ENCODE assay signal across 13 cellular contexts in the genomic region with DNA sequence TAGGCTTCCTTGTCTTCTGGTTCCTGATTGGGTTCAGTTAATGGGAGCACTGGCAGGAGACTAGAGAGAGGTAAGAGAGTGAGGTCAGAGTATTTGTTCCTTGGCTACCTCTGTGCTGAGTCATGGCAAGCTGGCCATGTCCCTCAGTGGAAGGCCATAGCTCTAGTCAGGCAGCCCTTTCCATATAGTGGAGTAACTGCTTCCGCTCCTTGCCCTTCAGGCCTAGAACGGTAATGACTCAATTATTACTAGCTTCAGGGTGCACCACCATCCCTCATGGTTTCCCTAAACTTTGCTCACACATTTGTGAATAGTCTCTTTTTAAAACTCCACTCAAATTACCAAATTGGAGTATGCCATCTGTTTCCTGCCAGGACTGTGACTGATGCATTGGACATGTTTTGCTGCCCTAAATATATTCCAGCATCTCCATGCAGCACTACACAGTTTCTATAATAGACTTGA. TPM values are rescaled to one million over a fixed set of nuclear protein-coding genes. Genes with fewer than 3 reads are reported as not detected.
DNase-seq lines count a peak whose midpoint lies in the region; ATAC-seq and TF ChIP-seq lines count a peak whose summit lies in the region.
"Had no signal": no experiment of that assay in that cellular context is flagged by ENCODE, and none has a peak within 500 bp of the region (broad histone marks: within the 10 kb centered on the region; RNA-seq: fewer than 3 reads in every experiment).

No MANE protein-coding gene starts in this region.

- peaks cover 7 to 10% of the 10 kb centered on the region in 2 donors for H3K9me3 Mint-ChIP-seq in stimulated activated naive CD8-positive, alpha-beta T cell treated with anti-CD3 and anti-CD28 coated beads, Interleukin-15, amount 100 ng/mL, for 72 hours

- H2BK120ac ChIP-seq in mesenchymal stem cell (ENCODE audit: low read depth, low read length): no peak overlapping the region

- no peak overlapping the region for H4K8ac ChIP-seq in mesenchymal stem cell (ENCODE audit: low read length)

- H3K27me3 ChIP-seq in MG63: no peaks in the 10 kb centered on the region
- no peaks in the 10 kb centered on the region for H3K27me3 ChIP-seq in mesenchymal stem cell (ENCODE audit: control insufficient read depth in 1 of 2, insufficient read depth in 1 of 2, low read length in 2 of 2)
- no peaks in the 10 kb centered on the region for H3K27me3 ChIP-seq in stomach

- H2BK15ac ChIP-seq in mesenchymal stem cell (ENCODE audit: low read depth, poor library complexity, severe bottlenecking): no peak overlapping the region

- no peak overlapping the region for H3K9ac ChIP-seq in mesenchymal stem cell (ENCODE audit: low read length)

- H4K91ac ChIP-seq in mesenchymal stem cell (ENCODE audit: low read length): no peak overlapping the region

- no peak overlapping the region for H3K4me3 ChIP-seq in MG63
- H3K4me3 ChIP-seq in choroid plexus epithelial cell (ENCODE audit: low read depth, low read length): no peak overlapping the region
- H3K4me3 ChIP-seq in mesenchymal stem cell (ENCODE audit: insufficient read depth in 1 of 2, low read depth in 1 of 2, low read length in 2 of 2): no peak overlapping the region
- H3K4me3 ChIP-seq in stomach: no peak overlapping the region

- no peak overlapping the region for H3K27ac Mint-ChIP-seq in stimulated activated naive CD8-positive, alpha-beta T cell treated with anti-CD3 and anti-CD28 coated beads, Interleukin-15, amount 100 ng/mL, for 72 hours
- H3K27ac Mint-ChIP-seq: nephron had no signal

- no peaks in the 10 kb centered on the region for H3K79me1 ChIP-seq in mesenchymal stem cell (replicated peaks; ENCODE audit: low read length, poor library complexity, severe bottlenecking)

- H3K4me1 Mint-ChIP-seq in stimulated activated naive CD8-positive, alpha-beta T cell treated with anti-CD3 and anti-CD28 coated beads, Interleukin-15, amount 100 ng/mL, for 72 hours: peaks cover 22% of the 10 kb centered on the region

- no peak overlapping the region for H3K14ac ChIP-seq in mesenchymal stem cell (ENCODE audit: low read length in 2 of 2)

- H3K4me2 ChIP-seq in mesenchymal stem cell (ENCODE audit: low read length, poor library complexity, severe bottlenecking): no peak overlapping the region

- H3K36me3 ChIP-seq in MG63 (no peaks in the 10 kb centered on the region), mesenchymal stem cell (ENCODE audit: control insufficient read depth in 1 of 2, insufficient read depth in 2 of 2, low read depth in 1 of 2, low read length in 2 of 2) (no peaks in the 10 kb centered on the region), stomach (no peaks in the 10 kb centered on the region)

- H2AFZ ChIP-seq in mesenchymal stem cell (ENCODE audit: low read depth, low read length): no peak overlapping the region

- whole genome bisulfite sequencing in mesenchymal stem cell: 81% methylated on average over 2 of the region's 2 CpGs
- 85 to 98% (median 88%) methylated on average over 2 of the region's 2 CpGs for WGBS in stomach, 5 donors

- H3K4ac ChIP-seq in mesenchymal stem cell (ENCODE audit: low read depth in 1 of 2, low read length in 2 of 2): no peak overlapping the region

- intact Hi-C loops in stomach (cut with DNase I; ENCODE audit: low total_unique reads): no loop called here

- DNase-seq in DMS 273 treated with DMSO at 0.1 percent for 48 hours (lab: John Stamatoyannopoulos, UW) (peak; percentile 70), MG63 (peak; percentile 90), choroid plexus epithelial cell (ENCODE audit: low read depth) (peak; percentile 64), mesenchymal stem cell (peak; percentile 73), NCI-H1105 treated with DMSO at 0.1 percent for 48 hours (lab: John Stamatoyannopoulos, UW) (no peak), stomach (no peak)
- DNase-seq in stimulated activated naive CD8-positive, alpha-beta T cell treated with anti-CD3 and anti-CD28 coated beads, Interleukin-15, amount 100 ng/mL, for 72 hours: no peak
- DNase-seq: activated T-cell treated with anti-CD3 and anti-CD28 coated beads, Interleukin-2, amount 50 U/mL, for 4 hours; COR-L47; NCI-H1417 treated with DMSO at 0.1 percent for 48 hours; substantia nigra had no signal

- H3K18ac ChIP-seq in mesenchymal stem cell (ENCODE audit: low read depth in 1 of 2, low read length in 2 of 2): no peak overlapping the region

- no peak for TF ChIP-seq POLR2A in stomach (IDR thresholded peaks at IDR 0.05)

- H3K9me3 ChIP-seq in MG63: no peaks in the 10 kb centered on the region
- no peaks in the 10 kb centered on the region for H3K9me3 ChIP-seq in mesenchymal stem cell (ENCODE audit: control insufficient read depth, low read length)
- no peaks in the 10 kb centered on the region for H3K9me3 ChIP-seq in stomach

- H2AK5ac ChIP-seq in mesenchymal stem cell (ENCODE audit: low read length, severe bottlenecking): no peak overlapping the region

- no peak overlapping the region for H3K23ac ChIP-seq in mesenchymal stem cell (ENCODE audit: low read length in 2 of 2)

- peaks cover 5% of the 10 kb centered on the region for H3K4me1 ChIP-seq in mesenchymal stem cell (ENCODE audit: control insufficient read depth, insufficient read depth, low read depth, low read length)
- no peaks in the 10 kb centered on the region for H3K4me1 ChIP-seq in stomach

- peak overlapping the region; percentile 48 for H3K27ac ChIP-seq in mesenchymal stem cell (ENCODE audit: low read length, poor library complexity, severe bottlenecking)
- no peak overlapping the region for H3K27ac ChIP-seq in stomach

- peaks cover 10% of the 10 kb centered on the region for H3K27me3 Mint-ChIP-seq in stimulated activated naive CD8-positive, alpha-beta T cell treated with anti-CD3 and anti-CD28 coated beads, Interleukin-15, amount 100 ng/mL, for 72 hours

- H3K4me3 Mint-ChIP-seq in stimulated activated naive CD8-positive, alpha-beta T cell treated with anti-CD3 and anti-CD28 coated beads, Interleukin-15, amount 100 ng/mL, for 72 hours: no peak overlapping the region
- H3K4me3 Mint-ChIP-seq: activated T-cell treated with anti-CD3 and anti-CD28 coated beads, Interleukin-2, amount 50 U/mL, for 4 hours; nephron had no signal

- no peak for TF ChIP-seq EP300 in stomach (IDR thresholded peaks at IDR 0.05)

- no peak overlapping the region for H2BK5ac ChIP-seq in mesenchymal stem cell (ENCODE audit: low read depth, low read length, poor library complexity, severe bottlenecking)

- peak; percentile 13 for TF ChIP-seq CTCF in choroid plexus epithelial cell (conservative IDR thresholded peaks at IDR 0.05; ENCODE audit: low read depth, low read length)
- no peak for TF ChIP-seq CTCF in stomach (IDR thresholded peaks at IDR 0.05)

- ATAC-seq in stimulated activated naive CD8-positive, alpha-beta T cell treated with anti-CD3 and anti-CD28 coated beads, Interleukin-15, amount 100 ng/mL, for 72 hours: no peak
- ATAC-seq in GM21737 (IDR thresholded peaks at IDR 0.05; ENCODE audit: unreplicated experiment): no peak
- ATAC-seq: activated T-cell treated with anti-CD3 and anti-CD28 coated beads, Interleukin-2, amount 50 U/mL, for 4 hours had no signal

- H2BK12ac ChIP-seq in mesenchymal stem cell (ENCODE audit: low read length in 2 of 2): no peak overlapping the region

RNA-seq across cellular contexts. Expression of gene ANO10, which starts 10.5 kb away (rescaled TPM):
- 15.0 and 16.6 TPM in 2 replicates for total RNA-seq in MG63 (2014; rRNA removed; shearing (Covaris generic); ENCODE audit: low replicate concordance)
- 31.9 TPM for polyA plus RNA-seq in mesenchymal stem cell (2013, experiment 1 of 2)
- 34.1 TPM for polyA plus RNA-seq in mesenchymal stem cell (2013, experiment 2 of 2)
- total RNA-seq in stomach: 100 to 1,000 TPM in 1 of 5 donors, 10 to 100 TPM in 2, 1 to 10 TPM in 2; 3.6 to 202 (median 15.8) TPM
- 10 to 100 TPM in 1 of 3 donors, 1 to 10 TPM in 2; 5.7 to 15.6 (median 5.8) TPM for polyA plus RNA-seq in stomach

RNA-seq across cellular contexts. Expression of gene ABHD5, which starts 58.4 kb away (rescaled TPM):
- 15.3 and 20.9 TPM in 2 replicates for total RNA-seq in MG63 (2014; rRNA removed; shearing (Covaris generic); ENCODE audit: low replicate concordance)
- 11.5 TPM for polyA plus RNA-seq in mesenchymal stem cell (2013, experiment 1 of 2)
- polyA plus RNA-seq in mesenchymal stem cell (2013, experiment 2 of 2): 11.7 TPM
- total RNA-seq in stomach: 10 to 100 TPM in 4 of 5 donors, 1 to 10 TPM in 1; 3.2 to 38.0 (median 26.8) TPM
- 10 to 100 TPM; 13.8 to 26.1 (median 22.8) TPM for polyA plus RNA-seq in stomach

Comparison
In these comparisons a context has a peak if more than half of its experiments do, and no peak if none do; other contexts are left out.
1. DNase-seq: peak in DMS 273 treated with DMSO at 0.1 percent for 48 hours (single experiment), MG63 (single experiment), choroid plexus epithelial cell (single experiment) and mesenchymal stem cell (single experiment); none in stimulated activated naive CD8-positive, alpha-beta T cell treated with anti-CD3 and anti-CD28 coated beads, Interleukin-15, amount 100 ng/mL, for 72 hours (0 of 2), NCI-H1105 treated with DMSO at 0.1 percent for 48 hours (single experiment) and stomach (single experiment).